Comparison of ENCODE assay signal across 11 cellular contexts in the genomic region with DNA sequence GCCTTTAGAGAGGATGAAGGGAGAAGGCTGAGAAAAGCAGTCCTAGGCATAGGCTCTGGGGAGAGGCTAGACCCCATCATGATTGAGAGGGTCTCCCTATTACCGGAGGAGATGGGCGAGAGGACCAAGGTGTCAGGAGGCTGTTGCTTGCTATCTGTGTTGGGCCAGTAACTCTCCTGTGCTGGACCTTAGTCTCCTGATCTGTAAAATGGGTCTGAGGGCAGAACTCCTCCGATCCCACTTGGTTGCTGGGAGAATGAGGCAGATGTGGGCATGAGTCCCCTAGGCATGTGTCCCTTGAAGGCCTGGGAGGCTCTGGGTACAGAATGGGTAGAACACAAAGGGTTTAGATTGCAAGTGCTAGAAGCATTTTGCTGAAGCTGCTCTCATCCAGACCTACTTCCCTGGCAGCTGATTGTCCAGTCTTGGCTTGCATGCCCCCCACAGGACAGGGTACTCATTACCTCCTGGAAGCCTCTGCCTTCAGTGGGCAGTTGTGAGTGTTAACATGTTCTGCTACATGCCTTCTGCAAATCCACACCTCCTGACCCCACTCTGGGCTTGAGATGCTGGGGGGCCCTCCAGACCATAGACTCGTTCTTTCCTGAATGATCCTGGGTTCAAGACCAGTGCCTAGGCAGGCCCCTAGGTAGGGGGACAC. TPM values are rescaled to one million over a fixed set of nuclear protein-coding genes. Genes with fewer than 3 reads are reported as not detected.
DNase-seq lines count a peak whose midpoint lies in the region; ATAC-seq and TF ChIP-seq lines count a peak whose summit lies in the region.
"Had no signal": no experiment of that assay in that cellular context is flagged by ENCODE, and none has a peak within 500 bp of the region (broad histone marks: within the 10 kb centered on the region; RNA-seq: fewer than 3 reads in every experiment).

No MANE protein-coding gene starts in this region.

- H2AFZ ChIP-seq in GM23338 = no peak overlapping the region

- H3K27ac ChIP-seq in GM23338 (ENCODE audit: low read depth) (no peak overlapping the region), right lobe of liver (peak overlapping the region; percentile 47 to 59 (median 59)), temporal lobe (ENCODE audit: low read depth, low read length) (peak overlapping the region; percentile 71)

- H3K36me3 ChIP-seq in GM23338 (ENCODE audit: insufficient read depth) (no peaks in the 10 kb centered on the region), right lobe of liver (no peaks in the 10 kb centered on the region)

- H3K4me2 ChIP-seq in GM23338 = peak overlapping the region; percentile 99; the same call in 1 of the 2 replicates

- no peak for TF ChIP-seq CTCF in GM23338 (conservative IDR thresholded peaks at IDR 0.05; ENCODE audit: low read depth in 2 of 2)
- peak in 1 of 2 experiments; percentile 8 for TF ChIP-seq CTCF in brain (conservative IDR thresholded peaks at IDR 0.05)
- TF ChIP-seq CTCF in right lobe of liver (IDR thresholded peaks at IDR 0.05) = no peak

- 100% methylated on average over 2 of the region's 4 CpGs for WGBS in right lobe of liver (ENCODE audit: insufficient coverage, low coverage, low lambda C conversion rate, missing lambda C conversion rate)

- no peak overlapping the region; the same call in 2 of the 3 replicates for H3K4me3 Mint-ChIP-seq in GM23338
- H3K4me3 Mint-ChIP-seq in brain = peak overlapping the region; percentile 91 to 99 (median 99)
- no peak overlapping the region for H3K4me3 Mint-ChIP-seq in activated CD4-positive, alpha-beta memory T cell treated with anti-CD3 and anti-CD28 coated beads for 36 hours

- ATAC-seq in GM23338 (no peak), right lobe of liver (no peak), HG02970 (IDR thresholded peaks at IDR 0.05; ENCODE audit: low FRiP score, unreplicated experiment) (no peak), GM19452 (IDR thresholded peaks at IDR 0.05; ENCODE audit: unreplicated experiment) (no peak)
- ATAC-seq: GM12878; naive thymus-derived CD8-positive, alpha-beta T cell had no signal

- H4K20me1 ChIP-seq in GM23338 (replicated peaks; ENCODE audit: insufficient read depth) = peaks cover 21% of the 10 kb centered on the region

- H3K36me3 Mint-ChIP-seq in GM23338 (ENCODE audit: low read depth) = no peaks in the 10 kb centered on the region
- no peaks in the 10 kb centered on the region for H3K36me3 Mint-ChIP-seq in brain
- H3K36me3 Mint-ChIP-seq in activated CD4-positive, alpha-beta memory T cell treated with anti-CD3 and anti-CD28 coated beads for 36 hours = no peaks in the 10 kb centered on the region
- H3K36me3 Mint-ChIP-seq: naive thymus-derived CD8-positive, alpha-beta T cell had no signal

- no peaks in the 10 kb centered on the region for H3K9me3 ChIP-seq in right lobe of liver

- H3K4me1 ChIP-seq in GM23338 (ENCODE audit: insufficient read depth) (peaks cover 41% of the 10 kb centered on the region), right lobe of liver (peaks cover 0 to 65% (median 36%) of the 10 kb centered on the region in 4 donors)

- POLR2A ChIA-PET in activated CD4-positive, alpha-beta memory T cell treated with anti-CD3 and anti-CD28 coated beads for 36 hours (lab: Charles Lee) = no interaction called here

- H3K9me2 ChIP-seq in GM23338 (ENCODE audit: insufficient read depth) = no peaks in the 10 kb centered on the region

- H3K27me3 ChIP-seq in GM23338 (ENCODE audit: insufficient read depth) = peaks cover 13% of the 10 kb centered on the region
- no peaks in the 10 kb centered on the region for H3K27me3 ChIP-seq in right lobe of liver

- H3K27me3 Mint-ChIP-seq in GM23338 (ENCODE audit: insufficient read depth, low read depth, poor library complexity) (peaks cover 15% of the 10 kb centered on the region), brain (peaks cover 10% of the 10 kb centered on the region)
- H3K27me3 Mint-ChIP-seq in activated CD4-positive, alpha-beta memory T cell treated with anti-CD3 and anti-CD28 coated beads for 36 hours = no peaks in the 10 kb centered on the region
- H3K27me3 Mint-ChIP-seq: naive thymus-derived CD8-positive, alpha-beta T cell had no signal

- TF ChIP-seq POLR2A in right lobe of liver (IDR thresholded peaks at IDR 0.05) = no peak

- intact Hi-C loops in right lobe of liver (cut with DNase I) = no loop called here
- intact Hi-C loops in activated CD4-positive, alpha-beta memory T cell treated with anti-CD3 and anti-CD28 coated beads for 36 hours (cut with micrococcal nuclease) = no loop called here

- no peaks in the 10 kb centered on the region for H3K9me3 Mint-ChIP-seq in GM23338
- H3K9me3 Mint-ChIP-seq in brain = no peaks in the 10 kb centered on the region
- H3K9me3 Mint-ChIP-seq in activated CD4-positive, alpha-beta memory T cell treated with anti-CD3 and anti-CD28 coated beads for 36 hours = no peaks in the 10 kb centered on the region
- H3K9me3 Mint-ChIP-seq: naive thymus-derived CD8-positive, alpha-beta T cell had no signal

- peaks cover 8% of the 10 kb centered on the region; the same call in 1 of the 2 replicates for H3F3A ChIP-seq in GM23338 (replicated peaks; ENCODE audit: low read depth)

- DNase-seq in GM23338 (ENCODE audit: low spot score) (no peak), right lobe of liver (no peak)
- DNase-seq in activated CD4-positive, alpha-beta memory T cell treated with anti-CD3 and anti-CD28 coated beads for 36 hours = no peak
- DNase-seq: activated CD8-positive, alpha-beta memory T cell treated with anti-CD3 and anti-CD28 coated beads, Interleukin-2, amount 50 U/mL, for 4 hours; naive thymus-derived CD8-positive, alpha-beta T cell; NCI-H2107 had no signal

- no peak overlapping the region for H3K4me3 ChIP-seq in GM23338
- H3K4me3 ChIP-seq in right lobe of liver = no peak overlapping the region
- H3K4me3 ChIP-seq: GM12878 had no signal

- H3K4me1 Mint-ChIP-seq in GM23338 (peaks cover 61% of the 10 kb centered on the region), brain (peaks cover 71% of the 10 kb centered on the region)
- H3K4me1 Mint-ChIP-seq in activated CD4-positive, alpha-beta memory T cell treated with anti-CD3 and anti-CD28 coated beads for 36 hours (ENCODE audit: low read depth) = peaks cover 15% of the 10 kb centered on the region

- CTCF ChIA-PET in activated CD4-positive, alpha-beta memory T cell treated with anti-CD3 and anti-CD28 coated beads for 36 hours (lab: Charles Lee) = interaction anchor here (0.7 to 1.2 kb wide), 2 partner anchors 122 to 319 kb away, joined by 3 to 4 read pairs; no protein-coding TSS in a partner anchor

- no peak overlapping the region for H3K27ac Mint-ChIP-seq in GM23338
- H3K27ac Mint-ChIP-seq in brain = peak overlapping the region; percentile 95 to 99 (median 97)
- H3K27ac Mint-ChIP-seq in activated CD4-positive, alpha-beta memory T cell treated with anti-CD3 and anti-CD28 coated beads for 36 hours = no peak overlapping the region

- peaks cover 82% of the 10 kb centered on the region for H3K79me2 ChIP-seq in GM23338 (replicated peaks; ENCODE audit: insufficient read depth)

TF ChIP-seq in GM23338, 12 proteins besides CTCF, POLR2A, EP300 and RAD21 (continues in another document):
- TF ChIP-seq EZH2 (IDR thresholded peaks at IDR 0.05; ENCODE audit: low read depth, unreplicated experiment) = no peak
- no peak for TF ChIP-seq ZNF114 (CRISPR knock-in tag; IDR thresholded peaks at IDR 0.05)
- TF ChIP-seq EZH2phosphoT487 (IDR thresholded peaks at IDR 0.05; ENCODE audit: unreplicated experiment) = no peak
- TF ChIP-seq JUNB (IDR thresholded peaks at IDR 0.05; ENCODE audit: unreplicated experiment) = no peak
- TF ChIP-seq CREB1 (CRISPR knock-in tag; IDR thresholded peaks at IDR 0.05; ENCODE audit: low read depth) = no peak
- TF ChIP-seq NANOG (IDR thresholded peaks at IDR 0.05; ENCODE audit: borderline replicate concordance) = no peak

RNA-seq across cellular contexts. Expression of a gene that starts 4.4 kb away (rescaled TPM):
- 25.9 and 30.9 TPM in 2 replicates for total RNA-seq in GM23338 (2014; rRNA removed; shearing (Covaris generic))
- 9.2 and 9.4 TPM in 2 replicates for polyA plus RNA-seq in GM23338 (2016; fragmentation: Nextera tagmentation; extraction: Ambion mirVana)
- polyA plus RNA-seq in brain (ENCODE audit: insufficient read depth, low read depth, low replicate concordance) = 90.5 TPM
- 10 to 100 TPM in 5 of 6 experiments, 1 to 10 TPM in 1; 9.9 to 22.8 (median 12.3) TPM for total RNA-seq in right lobe of liver
- total RNA-seq in temporal lobe = 52.1 TPM
- 10 to 100 TPM; 28.5 to 29.2 TPM for total RNA-seq in activated CD4-positive, alpha-beta memory T cell treated with anti-CD3 and anti-CD28 coated beads for 36 hours

Comparison
In these comparisons a context has a peak if more than half of its experiments do, and no peak if none do; other contexts are left out.
1. H3K27ac Mint-ChIP-seq: peak in brain (5 of 5); none in GM23338 (single experiment) and activated CD4-positive, alpha-beta memory T cell treated with anti-CD3 and anti-CD28 coated beads for 36 hours (single experiment).
2. H3K4me3 Mint-ChIP-seq: peak in brain (5 of 5); none in GM23338 (single experiment) and activated CD4-positive, alpha-beta memory T cell treated with anti-CD3 and anti-CD28 coated beads for 36 hours (single experiment).